Comparison of ENCODE assay signal across 9 cellular contexts in the genomic region with DNA sequence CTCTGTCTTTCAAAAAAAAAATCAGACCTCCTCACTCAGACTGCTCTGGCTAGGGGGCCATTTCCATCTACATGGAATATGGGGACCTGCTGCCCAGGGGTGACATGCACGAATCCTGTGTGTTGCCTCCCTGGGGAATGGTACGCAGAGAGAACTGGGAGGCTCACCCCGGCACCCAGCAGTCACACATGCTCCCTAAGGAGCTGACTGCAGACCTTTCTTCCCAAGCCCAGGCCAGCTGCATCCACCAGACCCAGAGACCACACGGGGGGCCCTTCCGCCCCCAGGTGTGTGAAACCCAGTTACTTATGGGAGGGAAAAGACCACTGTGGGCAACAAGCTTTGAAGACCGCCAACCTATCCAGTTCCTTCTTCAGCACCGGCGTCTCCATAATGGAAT. TPM values are rescaled to one million over a fixed set of nuclear protein-coding genes. Genes with fewer than 3 reads are reported as not detected.
"Had no signal": no experiment of that assay in that cellular context is flagged by ENCODE, and none has a peak within 500 bp of the region (broad histone marks: within the 10 kb centered on the region; RNA-seq: fewer than 3 reads in every experiment).

No MANE protein-coding gene starts in this region.

- ATAC-seq: GM12878 had no signal

- H3K4me3 ChIP-seq: GM12878 had no signal

- DNase-seq: GDM1, GF-D8 had no signal

- FAIRE-seq: G401.6, GM12878, GM12891, GM12892, GM18507, GM19239 had no signal

RNA-seq across cellular contexts. Expression of a gene that starts 7.2 kb away (rescaled TPM):
- total RNA-seq: G401 had no signal
